ENCODE assay signal across 25 cellular contexts in the genomic region with DNA sequence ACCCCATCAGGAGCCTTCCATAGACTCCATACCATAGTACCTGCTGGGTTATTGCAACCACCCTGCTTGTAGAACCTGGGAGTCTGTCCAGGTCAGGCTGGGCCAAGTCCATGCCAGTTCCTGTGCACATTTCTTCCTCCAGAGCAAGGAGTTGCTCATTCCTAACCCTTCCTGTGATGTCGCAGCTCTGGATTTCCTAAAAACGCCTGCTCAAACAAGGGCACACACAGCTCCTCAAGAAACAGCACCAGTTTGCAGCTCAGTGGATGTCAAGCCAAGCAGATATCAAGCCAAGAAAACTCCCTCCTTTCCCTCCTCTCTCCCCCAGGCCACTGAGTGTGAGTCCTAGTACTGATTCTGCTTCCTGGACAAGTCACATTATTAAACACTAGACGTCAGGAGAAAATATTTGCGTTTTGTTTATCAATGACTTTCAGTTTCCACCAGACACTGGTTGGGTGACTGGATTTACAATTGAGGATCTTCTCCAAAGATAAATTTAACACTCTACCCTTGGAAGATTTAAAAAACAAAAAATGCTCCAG. TPM values are rescaled to one million over a fixed set of nuclear protein-coding genes. Genes with fewer than 3 reads are reported as not detected.
DNase-seq lines count a peak whose midpoint lies in the region; ATAC-seq, FAIRE-seq and TF ChIP-seq lines count a peak whose summit lies in the region.
"Had no signal": no experiment of that assay in that cellular context is flagged by ENCODE, and none has a peak within 500 bp of the region (broad histone marks: within the 10 kb centered on the region; RNA-seq: fewer than 3 reads in every experiment).

No MANE protein-coding gene starts in this region.

- peak overlapping the region in 1 of 2 donors; percentile 52 for H3K9ac ChIP-seq in liver (ENCODE audit: low read depth in 1 of 2, low read length in 2 of 2)
- no peak overlapping the region for H3K9ac ChIP-seq in HepG2 (ENCODE audit: insufficient read depth, low read depth, low read length)
- H3K9ac ChIP-seq: neural progenitor cell had no signal

- H3K4me1 ChIP-seq in liver (ENCODE audit: control insufficient read depth in 4 of 4, insufficient read depth in 4 of 4, low read length in 3 of 4), result peaks cover 11 to 37% (median 22%) of the 10 kb centered on the region in 4 donors
- no peaks in the 10 kb centered on the region for H3K4me1 ChIP-seq in HepG2 (ENCODE audit: insufficient read depth, low read length)
- H3K4me1 ChIP-seq in naive thymus-derived CD4-positive, alpha-beta T cell (ENCODE audit: control insufficient read depth in 2 of 2, insufficient read depth in 2 of 2, low read length in 2 of 2), result peaks cover 0 to 41% of the 10 kb centered on the region in 2 donors
- H3K4me1 ChIP-seq: neural progenitor cell had no signal

- no peaks in the 10 kb centered on the region for H3K9me3 ChIP-seq in liver (ENCODE audit: control insufficient read depth in 4 of 4, low read length in 3 of 4)
- no peaks in the 10 kb centered on the region for H3K9me3 ChIP-seq in HepG2 (ENCODE audit: low read length)
- no peaks in the 10 kb centered on the region for H3K9me3 ChIP-seq in naive thymus-derived CD4-positive, alpha-beta T cell (ENCODE audit: control insufficient read depth in 2 of 3, low read length in 3 of 3)
- H3K9me3 ChIP-seq: A549 had no signal

- H3K27me3 ChIP-seq in liver (ENCODE audit: control insufficient read depth in 4 of 4, insufficient read depth in 4 of 4, low read length in 3 of 4), result no peaks in the 10 kb centered on the region
- no peaks in the 10 kb centered on the region; a peak in 1 of 5 replicates for H3K27me3 ChIP-seq in HepG2 (ENCODE audit: control insufficient read depth in 1 of 2, insufficient read depth in 2 of 2, low read length in 2 of 2)
- H3K27me3 ChIP-seq in naive thymus-derived CD4-positive, alpha-beta T cell (ENCODE audit: control insufficient read depth in 2 of 2, insufficient read depth in 2 of 2, low read length in 2 of 2), result no peaks in the 10 kb centered on the region
- H3K27me3 ChIP-seq: neural progenitor cell had no signal

- no peak for TF ChIP-seq CTCF in liver (IDR thresholded peaks at IDR 0.05; ENCODE audit: low read depth, low read length, missing input control)
- TF ChIP-seq CTCF in HepG2 (CRISPR knock-in tag; IDR thresholded peaks at IDR 0.05), result no peak

- H3K36me3 ChIP-seq in liver (ENCODE audit: control insufficient read depth in 4 of 4, insufficient read depth in 3 of 4, low read depth in 1 of 4, low read length in 3 of 4) (peaks cover 0 to 6% (median 1%) of the 10 kb centered on the region in 4 donors), HepG2 (replicated peaks in 1 of 2; ENCODE audit: control insufficient read depth in 1 of 2, insufficient read depth in 2 of 2, low read length in 2 of 2) (no peaks in the 10 kb centered on the region)
- no peaks in the 10 kb centered on the region for H3K36me3 ChIP-seq in naive thymus-derived CD4-positive, alpha-beta T cell (ENCODE audit: control insufficient read depth in 2 of 3, insufficient read depth in 3 of 3, low read length in 3 of 3)
- H3K36me3 ChIP-seq: neural progenitor cell had no signal

- TF ChIP-seq RAD21 in liver (IDR thresholded peaks at IDR 0.05), result peak in 1 of 2 donors; percentile 20
- TF ChIP-seq RAD21 in HepG2 (CRISPR knock-in tag; IDR thresholded peaks at IDR 0.05), result no peak

- POLR2A ChIA-PET in HepG2 (lab: Yijun Ruan, JAX), result no interaction called here
- POLR2A ChIA-PET in naive thymus-derived CD4-positive, alpha-beta T cell (lab: Charles Lee), result interaction anchor here (0.8 to 1.9 kb wide), 3 partner anchors 9 to 51 kb away, joined by 3 to 9 read pairs (median 4); no protein-coding TSS in a partner anchor

- no TSS peak for BruUV-seq in HepG2 (replicated peaks; lab: Mats Ljungman, UMichigan)

- H2AFZ ChIP-seq in HepG2 (ENCODE audit: low read length), result no peak overlapping the region
- H2AFZ ChIP-seq: neural progenitor cell had no signal

- in situ Hi-C loops in HepG2 (cut with HindIII; ENCODE audit: extremely low pct_ligation_motif_present, low pct_unique_long_range_greater_than_20kb), result loop anchor here (10.0 kb wide), 2 partner anchors 165 to 235 kb away; no protein-coding TSS in a partner anchor

- CTCF ChIA-PET in HepG2 (lab: Yijun Ruan, JAX; ENCODE audit: low intra/inter-chr PET ratio, low total read pairs), result interaction anchor here (0.9 to 1.4 kb wide), 2 partner anchors 167 to 234 kb away, joined by 3 to 4 read pairs; no protein-coding TSS in a partner anchor
- CTCF ChIA-PET in naive thymus-derived CD4-positive, alpha-beta T cell (lab: Charles Lee), result no interaction called here

- H4K20me1 ChIP-seq in HepG2 (ENCODE audit: insufficient read depth, low read length), result no peaks in the 10 kb centered on the region

- peak overlapping the region; percentile 87 to 91 for H3K27ac ChIP-seq in liver (ENCODE audit: low read depth in 1 of 2, low read length in 2 of 2)
- H3K27ac ChIP-seq in HepG2 (ENCODE audit: extremely low read length, insufficient read depth, low read length), result no peak overlapping the region
- H3K27ac ChIP-seq in naive thymus-derived CD4-positive, alpha-beta T cell (ENCODE audit: low read depth, low read length), result no peak overlapping the region
- H3K27ac ChIP-seq: A549, neural progenitor cell had no signal

- no peaks in the 10 kb centered on the region for H3K79me2 ChIP-seq in HepG2 (ENCODE audit: insufficient read depth, low read length)

- H3K9me3 Mint-ChIP-seq in naive thymus-derived CD4-positive, alpha-beta T cell, result peaks cover 0 to 3% (median 0%) of the 10 kb centered on the region in 11 donors
- no peaks in the 10 kb centered on the region for H3K9me3 Mint-ChIP-seq in activated T-helper 2 cell treated with anti-CD3 and anti-CD28 coated beads, Interferon-gamma antibody, Interleukin-2, Interleukin-4, amounts not matched to agents 10 μg/mL and 5 μg/mL and 100 μg/mL, durations not matched to agents 14 hours and 24 hours and 36 hours
- H3K9me3 Mint-ChIP-seq: activated naive CD8-positive, alpha-beta T cell treated with anti-CD3 and anti-CD28 coated beads, Interleukin-2, amount 50 U/mL, for 24 hours; activated T-helper 17 cell treated with anti-CD3 and anti-CD28 coated beads, Interleukin-2, amount 50 U/mL, for 72 hours; neural progenitor cell; stimulated activated naive CD8-positive, alpha-beta T cell treated with anti-CD3 and anti-CD28 coated beads, Interleukin-15, amount 100 ng/mL, for 72 hours had no signal

- H3K4me3 Mint-ChIP-seq in naive thymus-derived CD4-positive, alpha-beta T cell, result peak overlapping the region in 1 of 10 donors; percentile 16
- no peak overlapping the region for H3K4me3 Mint-ChIP-seq in activated T-helper 2 cell treated with anti-CD3 and anti-CD28 coated beads, Interferon-gamma antibody, Interleukin-2, Interleukin-4, amounts not matched to agents 10 μg/mL and 5 μg/mL and 100 μg/mL, durations not matched to agents 14 hours and 24 hours and 36 hours (ENCODE audit: low read depth)
- H3K4me3 Mint-ChIP-seq: activated naive CD8-positive, alpha-beta T cell treated with anti-CD3 and anti-CD28 coated beads, Interleukin-2, amount 50 U/mL, for 24 hours; activated T-helper 17 cell treated with anti-CD3 and anti-CD28 coated beads, Interleukin-2, amount 50 U/mL, for 72 hours; neural progenitor cell; stimulated activated naive CD8-positive, alpha-beta T cell treated with anti-CD3 and anti-CD28 coated beads, Interleukin-15, amount 100 ng/mL, for 72 hours had no signal

- H3K4me1 Mint-ChIP-seq in naive thymus-derived CD4-positive, alpha-beta T cell, result peaks cover 23 to 93% (median 74%) of the 10 kb centered on the region in 7 donors
- peaks cover 6% of the 10 kb centered on the region for H3K4me1 Mint-ChIP-seq in activated T-helper 2 cell treated with anti-CD3 and anti-CD28 coated beads, Interferon-gamma antibody, Interleukin-2, Interleukin-4, amounts not matched to agents 10 μg/mL and 5 μg/mL and 100 μg/mL, durations not matched to agents 14 hours and 24 hours and 36 hours (ENCODE audit: low read depth)
- H3K4me1 Mint-ChIP-seq: neural progenitor cell had no signal

- no peak for FAIRE-seq in HepG2 (lab: Jason Lieb, UNC)
- FAIRE-seq: A549, endometrium had no signal

- TF ChIP-seq EP300 in HepG2 (IDR thresholded peaks at IDR 0.05; ENCODE audit: low read depth in 2 of 2, low read length in 2 of 2) (no peak), HepG2 (CRISPR knock-in tag; IDR thresholded peaks at IDR 0.05; ENCODE audit: borderline replicate concordance) (no peak)

- intact Hi-C loops in HepG2 (cut with micrococcal nuclease; ENCODE audit: unreplicated experiment), result loop anchor here (5.0 kb wide), 2 partner anchors 168 to 233 kb away; no protein-coding TSS in a partner anchor
- intact Hi-C loops in naive thymus-derived CD4-positive, alpha-beta T cell (cut with micrococcal nuclease), result loop anchor here in 1 of 2 donors (2.0 to 5.0 kb wide), 2 partner anchors 47 to 58 kb away; a partner anchor contains a TSS
- intact Hi-C loops in activated T-helper 2 cell treated with anti-CD3 and anti-CD28 coated beads, Interferon-gamma antibody, Interleukin-2, Interleukin-4, amounts not matched to agents 10 μg/mL and 5 μg/mL and 100 μg/mL, durations not matched to agents 14 hours and 24 hours and 36 hours (cut with micrococcal nuclease), result no loop called here

- no peaks in the 10 kb centered on the region for H3K27me3 Mint-ChIP-seq in naive thymus-derived CD4-positive, alpha-beta T cell
- no peaks in the 10 kb centered on the region for H3K27me3 Mint-ChIP-seq in activated T-helper 2 cell treated with anti-CD3 and anti-CD28 coated beads, Interferon-gamma antibody, Interleukin-2, Interleukin-4, amounts not matched to agents 10 μg/mL and 5 μg/mL and 100 μg/mL, durations not matched to agents 14 hours and 24 hours and 36 hours (ENCODE audit: low read depth)
- H3K27me3 Mint-ChIP-seq: activated naive CD8-positive, alpha-beta T cell treated with anti-CD3 and anti-CD28 coated beads, Interleukin-2, amount 50 U/mL, for 24 hours; activated T-helper 17 cell treated with anti-CD3 and anti-CD28 coated beads, Interleukin-2, amount 50 U/mL, for 72 hours; progenitor cell of endocrine pancreas; stimulated activated naive CD8-positive, alpha-beta T cell treated with anti-CD3 and anti-CD28 coated beads, Interleukin-15, amount 100 ng/mL, for 72 hours had no signal

- no peak overlapping the region for H3K4me2 ChIP-seq in HepG2 (ENCODE audit: low read depth, low read length)
- H3K4me2 ChIP-seq: A549, neural progenitor cell, smooth muscle cell had no signal

- no peak for DNase-seq in HepG2 (ENCODE audit: low spot score)
- peak; percentile 27 for DNase-seq in fibroblast of peridontal ligament (ENCODE audit: extremely low read depth)
- no peak for DNase-seq in naive thymus-derived CD4-positive, alpha-beta T cell
- DNase-seq in activated T-helper 2 cell treated with anti-CD3 and anti-CD28 coated beads, Interferon-gamma antibody, Interleukin-2, Interleukin-4, amounts not matched to agents 10 μg/mL and 5 μg/mL and 100 μg/mL, durations not matched to agents 14 hours and 24 hours and 36 hours (ENCODE audit: low spot score), result no peak
- no peak for DNase-seq in activated CD4-positive, alpha-beta T cell treated with anti-CD3 and anti-CD28 coated beads, Interleukin-2, amount 50 U/mL, for 4 hours
- DNase-seq in glomerular visceral epithelial cell (ENCODE audit: extremely low spot score), result no peak
- DNase-seq in GM19240 (ENCODE audit: insufficient read length, low spot score), result no peak
- DNase-seq: C1 segment of cervical spinal cord; foreskin melanocyte; left cardiac atrium; NCI-H146; SIG-M5; stimulated activated CD4-positive, alpha-beta T cell treated with anti-CD3 and anti-CD28 coated beads, Interleukin-4, amount 100 ng/mL, for 1 hour; stimulated activated naive CD8-positive, alpha-beta T cell treated with anti-CD3 and anti-CD28 coated beads, Interleukin-15, amount 100 ng/mL, for 72 hours; T-helper 1 cell had no signal

- no peak; the same call in 2 of the 3 replicates for ATAC-seq in HepG2
- no peak for ATAC-seq in naive thymus-derived CD4-positive, alpha-beta T cell
- ATAC-seq: activated T-helper 17 cell treated with anti-CD3 and anti-CD28 coated beads, Interleukin-2, amount 50 U/mL, for 72 hours; stimulated activated naive CD8-positive, alpha-beta T cell treated with anti-CD3 and anti-CD28 coated beads, Interleukin-15, amount 100 ng/mL, for 72 hours had no signal

- 46% methylated on average over 4 of the region's 4 CpGs for WGBS in liver
- 5% methylated on average over 4 of the region's 4 CpGs for WGBS in HepG2 (ENCODE audit: low lambda C conversion rate)

- peak overlapping the region in 6 of 9 donors; percentile 8 to 83 (median 65) for H3K27ac Mint-ChIP-seq in naive thymus-derived CD4-positive, alpha-beta T cell
- H3K27ac Mint-ChIP-seq in activated T-helper 2 cell treated with anti-CD3 and anti-CD28 coated beads, Interferon-gamma antibody, Interleukin-2, Interleukin-4, amounts not matched to agents 10 μg/mL and 5 μg/mL and 100 μg/mL, durations not matched to agents 14 hours and 24 hours and 36 hours, result no peak overlapping the region
- H3K27ac Mint-ChIP-seq: activated naive CD8-positive, alpha-beta T cell treated with anti-CD3 and anti-CD28 coated beads, Interleukin-2, amount 50 U/mL, for 24 hours; activated T-helper 17 cell treated with anti-CD3 and anti-CD28 coated beads, Interleukin-2, amount 50 U/mL, for 72 hours; neural progenitor cell; progenitor cell of endocrine pancreas had no signal

- no peak overlapping the region for H3K4me3 ChIP-seq in liver (ENCODE audit: low read depth in 1 of 3, low read length in 3 of 3)
- no peak overlapping the region for H3K4me3 ChIP-seq in HepG2 (replicated peaks in 1 of 3; ENCODE audit: insufficient read depth in 1 of 3, low read depth in 2 of 3, low read length in 3 of 3)
- no peak overlapping the region for H3K4me3 ChIP-seq in naive thymus-derived CD4-positive, alpha-beta T cell (ENCODE audit: low read length)
- H3K4me3 ChIP-seq: A549, coronary artery, neural progenitor cell, smooth muscle cell had no signal

- no peak for TF ChIP-seq POLR2A in HepG2 (IDR thresholded peaks at IDR 0.05; ENCODE audit: insufficient read depth in 1 of 2, low read depth in 2 of 2, low read length in 2 of 2)

- H3K36me3 Mint-ChIP-seq in naive thymus-derived CD4-positive, alpha-beta T cell, result no peaks in the 10 kb centered on the region
- H3K36me3 Mint-ChIP-seq in activated T-helper 2 cell treated with anti-CD3 and anti-CD28 coated beads, Interferon-gamma antibody, Interleukin-2, Interleukin-4, amounts not matched to agents 10 μg/mL and 5 μg/mL and 100 μg/mL, durations not matched to agents 14 hours and 24 hours and 36 hours (ENCODE audit: low read depth), result no peaks in the 10 kb centered on the region
- H3K36me3 Mint-ChIP-seq: neural progenitor cell had no signal

RNA-seq across cellular contexts. Expression of a gene that starts 59.6 kb away (rescaled TPM):
- total RNA-seq in liver (10 to 100 TPM in 1 of 2 donors, under 1 TPM in 1; 0.33 to 86.0 TPM), HepG2 (2016; rRNA removed; fragmentation: Illumina TruSeq; extraction: Trizol) (not detected in 2 replicates)
- polyA plus RNA-seq in liver (10 to 100 TPM; 24.3 to 42.2 TPM), HepG2 (2011; rRNA removed) (not detected in 2 replicates)
- not detected in 2 replicates for total RNA-seq in HepG2 (2016; cell fraction: cytosol; rRNA removed; fragmentation: Illumina TruSeq; extraction: Trizol; ENCODE audit: low read depth)
- not detected in 2 replicates for total RNA-seq in HepG2 (2016; cell fraction: insoluble cytoplasmic fraction; rRNA removed; fragmentation: Illumina TruSeq; extraction: Trizol)
- total RNA-seq in HepG2 (2016; cell fraction: membrane; rRNA removed; fragmentation: Illumina TruSeq; extraction: Trizol), result not detected in 2 replicates
- not detected in 2 replicates for total RNA-seq in HepG2 (2016; cell fraction: nucleus; rRNA removed; fragmentation: Illumina TruSeq; extraction: Trizol)
- not detected in 2 replicates for polyA plus RNA-seq in HepG2 (2011; cell fraction: cytosol; rRNA removed)
- polyA plus RNA-seq in HepG2 (2011; cell fraction: nucleus; rRNA removed), result not detected in 2 replicates
- polyA plus RNA-seq in HepG2 (2012), result not detected in 2 replicates
- not detected in 2 replicates for polyA plus RNA-seq in HepG2 (2016; cell fraction: cytosol; fragmentation: Illumina TruSeq; extraction: Trizol; ENCODE audit: low read depth)
- polyA plus RNA-seq in HepG2 (2016; cell fraction: insoluble cytoplasmic fraction; fragmentation: Illumina TruSeq; extraction: Trizol; ENCODE audit: low read depth), result not detected in 2 replicates
- polyA plus RNA-seq in HepG2 (2016; cell fraction: membrane; fragmentation: Illumina TruSeq; extraction: Trizol; ENCODE audit: low read depth), result not detected in 2 replicates
- not detected in 2 replicates for polyA plus RNA-seq in HepG2 (2016; cell fraction: nucleus; fragmentation: Illumina TruSeq; extraction: Trizol; ENCODE audit: insufficient read depth, low read depth)
- 10.5 TPM in 1 of 2 replicates, not detected in the other for polyA minus RNA-seq in HepG2 (2011; rRNA and poly(A)+ RNA removed; ENCODE audit: low replicate concordance)
- not detected in 2 replicates for polyA minus RNA-seq in HepG2 (2011; cell fraction: cytosol; rRNA and poly(A)+ RNA removed)
- polyA minus RNA-seq in HepG2 (2011; cell fraction: nucleus; rRNA and poly(A)+ RNA removed), result not detected in 2 replicates
- total RNA-seq in naive thymus-derived CD4-positive, alpha-beta T cell, result under 1 TPM in 1 of 5 experiments, not detected in 4; 0.12 TPM
- not detected for polyA plus RNA-seq in naive thymus-derived CD4-positive, alpha-beta T cell
- total RNA-seq in activated T-helper 2 cell treated with anti-CD3 and anti-CD28 coated beads, Interferon-gamma antibody, Interleukin-2, Interleukin-4, amounts not matched to agents 10 μg/mL and 5 μg/mL and 100 μg/mL, durations not matched to agents 14 hours and 24 hours and 36 hours, result 0.14 TPM in 1 of 2 replicates, not detected in the other
- total RNA-seq: mononuclear cell had no signal

Comparison
In these comparisons a context has a peak if more than half of its experiments do, and no peak if none do; other contexts are left out.
1. H3K27ac ChIP-seq: peak in liver (2 of 2); none in HepG2 (single experiment) and naive thymus-derived CD4-positive, alpha-beta T cell (single experiment).